In the genomic region with DNA sequence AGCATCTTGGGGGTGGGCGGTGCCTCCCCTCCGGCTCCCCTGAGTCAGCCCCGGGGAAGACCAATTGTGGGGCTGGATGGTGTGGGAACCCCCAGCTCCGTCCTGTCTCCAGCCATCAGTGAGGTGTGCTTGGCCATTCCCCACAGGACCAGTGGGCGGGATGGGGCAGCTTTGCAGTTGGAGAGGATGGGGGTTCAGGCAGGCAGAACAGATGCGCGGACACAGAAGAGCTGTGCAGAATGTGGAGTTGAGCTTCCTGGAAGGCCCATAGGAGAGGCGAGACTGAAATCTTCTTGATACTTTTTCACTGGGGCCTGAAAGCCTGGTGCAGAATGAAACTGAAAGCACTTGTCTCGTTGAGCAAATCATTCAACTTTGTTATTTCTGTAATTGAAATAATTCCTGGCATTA, we compare ENCODE assay signal across 1 cellular context.
TF ChIP-seq lines count a peak whose summit lies in the region.

No MANE protein-coding gene starts in this region.

TF ChIP-seq in SK-N-SH treated with all-trans-retinoic acid at 6 μM for 48 hours, 23 proteins besides CTCF, POLR2A, EP300 and RAD21 (continued from another document):
- TF ChIP-seq TSHZ2 (CRISPR knock-in tag; IDR thresholded peaks at IDR 0.05): no peak
- no peak for TF ChIP-seq GLIS3 (CRISPR knock-in tag; IDR thresholded peaks at IDR 0.05)
